In the genomic region with DNA sequence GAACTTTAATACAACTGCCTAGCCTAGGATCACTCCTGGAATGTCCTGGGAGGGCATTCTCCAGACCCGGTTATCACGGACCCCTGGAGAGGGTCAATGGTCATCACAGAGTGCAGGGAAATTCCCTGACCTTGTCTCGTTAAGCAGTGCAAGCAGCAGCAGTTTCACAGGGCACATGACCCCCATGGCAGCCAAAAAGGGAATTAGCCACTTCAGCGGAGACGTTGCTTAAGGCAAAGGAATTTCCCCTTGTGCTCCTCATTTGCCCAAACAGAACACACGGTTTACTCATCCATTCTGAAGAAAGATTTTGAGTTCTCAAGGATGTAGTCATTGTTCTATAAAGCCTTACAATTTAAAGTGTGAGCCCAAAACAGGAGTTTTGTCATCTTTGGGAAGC, we compare ENCODE assay signal across 9 cellular contexts.
DNase-seq lines count a peak whose midpoint lies in the region; ATAC-seq, FAIRE-seq and TF ChIP-seq lines count a peak whose summit lies in the region.
"Had no signal": no experiment of that assay in that cellular context is flagged by ENCODE, and none has a peak within 500 bp of the region (broad histone marks: within the 10 kb centered on the region; RNA-seq: fewer than 3 reads in every experiment).

No MANE protein-coding gene starts in this region.

- peak overlapping the region; percentile 81 for H3K27ac ChIP-seq in brain microvascular endothelial cell
- peak overlapping the region; percentile 96 for H3K27ac ChIP-seq in keratinocyte (ENCODE audit: control insufficient read depth, insufficient read depth, low read length)
- H3K27ac ChIP-seq: HL-60 had no signal

- H3K9me3 ChIP-seq in keratinocyte (ENCODE audit: control insufficient read depth, low read depth, low read length): no peaks in the 10 kb centered on the region

- H3K27me3 Mint-ChIP-seq in activated CD8-positive, alpha-beta memory T cell treated with anti-CD3 and anti-CD28 coated beads, Interleukin-2, amount 10 ng/mL, durations not matched to agents 7 days and 5 days: peaks cover 10% of the 10 kb centered on the region

- H3K4me3 ChIP-seq in brain microvascular endothelial cell (ENCODE audit: low read depth, low read length) (no peak overlapping the region), keratinocyte (ENCODE audit: control insufficient read depth in 2 of 3, extremely low read depth in 1 of 3, insufficient read depth in 2 of 3, low read depth in 1 of 3, low read length in 3 of 3) (peak overlapping the region in 1 of 3 experiments; percentile 55)

- no peaks in the 10 kb centered on the region for H3K36me3 Mint-ChIP-seq in activated CD8-positive, alpha-beta memory T cell treated with anti-CD3 and anti-CD28 coated beads, Interleukin-2, amount 10 ng/mL, durations not matched to agents 7 days and 5 days

- in situ Hi-C loops in brain microvascular endothelial cell (cut with HindIII; ENCODE audit: low pct_ligation_motif_present, low sequenced_read_pairs): no loop called here

- no peaks in the 10 kb centered on the region for H3K9me3 Mint-ChIP-seq in activated CD8-positive, alpha-beta memory T cell treated with anti-CD3 and anti-CD28 coated beads, Interleukin-2, amount 10 ng/mL, durations not matched to agents 7 days and 5 days (ENCODE audit: low read depth)

- peak overlapping the region; percentile 70 for H3K4me2 ChIP-seq in keratinocyte (ENCODE audit: control insufficient read depth, extremely low read depth, insufficient read depth, low read depth, low read length)

- H4K20me1 ChIP-seq in keratinocyte (ENCODE audit: control insufficient read depth, extremely low read depth, insufficient read depth, low read length): no peaks in the 10 kb centered on the region

- dilution Hi-C loops in keratinocyte (cut with MboI; ENCODE audit: extremely low pct_ligation_motif_present, low sequenced_read_pairs): no loop called here

- H3K4me1 ChIP-seq in keratinocyte (ENCODE audit: control insufficient read depth, extremely low read depth, insufficient read depth, low read length): peaks cover 50% of the 10 kb centered on the region

- no peaks in the 10 kb centered on the region for H3K4me1 Mint-ChIP-seq in activated CD8-positive, alpha-beta memory T cell treated with anti-CD3 and anti-CD28 coated beads, Interleukin-2, amount 10 ng/mL, durations not matched to agents 7 days and 5 days

- peak; percentile 68 for DNase-seq in HS-27A (ENCODE audit: low read depth)
- peak; percentile 81 for DNase-seq in brain microvascular endothelial cell
- no peak for DNase-seq in keratinocyte (ENCODE audit: low read depth, low spot score)
- DNase-seq in superior temporal gyrus (ENCODE audit: extremely low spot score): peak; percentile 34
- DNase-seq in GM20000 (ENCODE audit: low spot score): no peak
- DNase-seq in NCI-H128 (lab: John Stamatoyannopoulos, UW; ENCODE audit: unreplicated experiment): no peak
- DNase-seq in activated CD8-positive, alpha-beta memory T cell treated with anti-CD3 and anti-CD28 coated beads, Interleukin-2, amount 10 ng/mL, durations not matched to agents 7 days and 5 days: no peak
- no peak for DNase-seq in T-helper 1 cell

- H3K4me3 Mint-ChIP-seq in activated CD8-positive, alpha-beta memory T cell treated with anti-CD3 and anti-CD28 coated beads, Interleukin-2, amount 10 ng/mL, durations not matched to agents 7 days and 5 days: no peak overlapping the region

- no peak for ATAC-seq in activated CD8-positive, alpha-beta memory T cell treated with anti-CD3 and anti-CD28 coated beads, Interleukin-2, amount 10 ng/mL, durations not matched to agents 7 days and 5 days

- H3K9ac ChIP-seq in keratinocyte (ENCODE audit: control insufficient read depth, extremely low read depth, insufficient read depth, low read length): peak overlapping the region; percentile 79

- H3K9me1 ChIP-seq in keratinocyte (ENCODE audit: control insufficient read depth, extremely low read depth, insufficient read depth, low read length): no peaks in the 10 kb centered on the region

- H3K79me2 ChIP-seq in keratinocyte (ENCODE audit: control insufficient read depth, insufficient read depth, low read length): no peaks in the 10 kb centered on the region

- H3K36me3 ChIP-seq in brain microvascular endothelial cell (replicated peaks) (no peaks in the 10 kb centered on the region), keratinocyte (ENCODE audit: control insufficient read depth in 2 of 2, extremely low read depth in 1 of 2, insufficient read depth in 2 of 2, low read length in 2 of 2) (peaks cover 0 to 1% of the 10 kb centered on the region in 2 experiments)

- peak; percentile 100 for FAIRE-seq in keratinocyte (lab: Jason Lieb, UNC)

- H3K27ac Mint-ChIP-seq in activated CD8-positive, alpha-beta memory T cell treated with anti-CD3 and anti-CD28 coated beads, Interleukin-2, amount 10 ng/mL, durations not matched to agents 7 days and 5 days: no peak overlapping the region

- CTCF ChIA-PET in activated CD8-positive, alpha-beta memory T cell treated with anti-CD3 and anti-CD28 coated beads, Interleukin-2, amount 10 ng/mL, durations not matched to agents 7 days and 5 days (lab: Charles Lee): interaction anchor here (1.0 kb wide), 1 partner anchor 8 kb away, joined by 3 read pairs; no protein-coding TSS in a partner anchor

- H3K27me3 ChIP-seq in brain microvascular endothelial cell (replicated peaks): no peaks in the 10 kb centered on the region
- no peaks in the 10 kb centered on the region for H3K27me3 ChIP-seq in keratinocyte (ENCODE audit: control insufficient read depth, extremely low read depth, insufficient read depth, low read length)

- TF ChIP-seq CTCF in brain microvascular endothelial cell (IDR thresholded peaks at IDR 0.05; ENCODE audit: low read depth, low read length, missing control alignments) (no peak), keratinocyte (optimal IDR thresholded peaks at IDR 0.05 in 1 of 3, IDR thresholded peaks at IDR 0.05 in 1 of 3, conservative IDR thresholded peaks at IDR 0.05 in 1 of 3; ENCODE audit: extremely low read depth in 1 of 3, insufficient read depth in 2 of 3, low read length in 3 of 3) (no peak), GM20000 (IDR thresholded peaks at IDR 0.05; ENCODE audit: extremely low read depth, missing control alignments) (no peak)

- peak overlapping the region; percentile 55 for H2AFZ ChIP-seq in keratinocyte (ENCODE audit: control insufficient read depth, low read length)

Comparison
In these comparisons a context has a peak if more than half of its experiments do, and no peak if none do; other contexts are left out.
1. DNase-seq: peak in HS-27A (single experiment), brain microvascular endothelial cell (single experiment) and superior temporal gyrus (single experiment); none in keratinocyte (single experiment), GM20000 (single experiment), NCI-H128 (single experiment), activated CD8-positive, alpha-beta memory T cell treated with anti-CD3 and anti-CD28 coated beads, Interleukin-2, amount 10 ng/mL, durations not matched to agents 7 days and 5 days (single experiment) and T-helper 1 cell (0 of 5).